Comparison of ENCODE assay signal across 30 cellular contexts in genomic region chr18:42264467-42264866, GRCh38.
"Had no signal": no experiment of that assay in that cellular context is flagged by ENCODE, and none has a peak within 500 bp of the region (broad histone marks: within the 10 kb centered on the region; RNA-seq: fewer than 3 reads in every experiment).

No MANE protein-coding gene starts in this region.

- H3K27ac ChIP-seq: adrenal gland, breast epithelium, coronary artery, dorsolateral prefrontal cortex, gastrocnemius medialis, heart left ventricle had no signal

- H3K4me3 ChIP-seq: adrenal gland, breast epithelium, coronary artery, dorsolateral prefrontal cortex, gastrocnemius medialis, heart left ventricle had no signal

- H3K27me3 ChIP-seq: adrenal gland, breast epithelium, gastrocnemius medialis, heart left ventricle had no signal

- H3K9me3 ChIP-seq: adrenal gland, breast epithelium, gastrocnemius medialis, heart left ventricle had no signal

- H3K4me1 ChIP-seq: adrenal gland, breast epithelium, gastrocnemius medialis, heart left ventricle had no signal

- DNase-seq: activated CD4-positive, alpha-beta memory T cell treated with anti-CD3 and anti-CD28 coated beads for 36 hours; activated CD4-positive, alpha-beta T cell treated with anti-CD3 and anti-CD28 coated beads for 36 hours; activated CD4-positive, alpha-beta T cell treated with anti-CD3 and anti-CD28 coated beads, Interleukin-2, amount 10 ng/mL, durations not matched to agents 24 days and 14 days; activated CD4-positive, CD25-positive, alpha-beta regulatory T cell; activated CD4-positive, CD25-positive, alpha-beta regulatory T cell treated with anti-CD3 and anti-CD28 coated beads, Interleukin-2, amount 50 U/mL, for 72 hours; activated CD8-positive, alpha-beta memory T cell treated with anti-CD3 and anti-CD28 coated beads, Interleukin-2, amount 10 ng/mL, durations not matched to agents 7 days and 5 days; activated CD8-positive, alpha-beta memory T cell treated with anti-CD3 and anti-CD28 coated beads, Interleukin-2, amount 50 U/mL, for 4 hours; activated CD8-positive, alpha-beta T cell treated with anti-CD3 and anti-CD28 coated beads, Interleukin-2, amount 10 ng/mL, durations not matched to agents 7 days and 5 days; activated effector memory CD4-positive, alpha-beta T cell treated with anti-CD3 and anti-CD28 coated beads, Interleukin-2, amount 50 U/mL, for 16 hours; activated naive CD4-positive, alpha-beta T cell treated with anti-CD3 and anti-CD28 coated beads for 36 hours; activated naive CD8-positive, alpha-beta T cell treated with anti-CD3 and anti-CD28 coated beads for 36 hours; activated naive CD8-positive, alpha-beta T cell treated with anti-CD3 and anti-CD28 coated beads, Interleukin-2, amount 50 U/mL, for 24 hours; activated T-cell treated with anti-CD3 and anti-CD28 coated beads, Interleukin-2, amount 50 U/mL, for 1 hour; activated T-cell treated with anti-CD3 and anti-CD28 coated beads, Interleukin-2, amount 50 U/mL, for 48 hours; adrenal gland; amygdala; aorta; dorsolateral prefrontal cortex; effector memory CD4-positive, alpha-beta T cell; endodermal cell; erythroblast; foreskin fibroblast; gastrocnemius medialis; glutamatergic neuron; heart left ventricle; T-helper 1 cell; T-helper 17 cell; T1000 had no signal

- ATAC-seq: activated CD4-positive, alpha-beta T cell treated with anti-CD3 and anti-CD28 coated beads for 36 hours; activated CD8-positive, alpha-beta memory T cell treated with anti-CD3 and anti-CD28 coated beads, Interleukin-2, amount 10 ng/mL, durations not matched to agents 7 days and 5 days; activated CD8-positive, alpha-beta T cell treated with anti-CD3 and anti-CD28 coated beads, Interleukin-2, amount 10 ng/mL, durations not matched to agents 7 days and 5 days; activated naive CD8-positive, alpha-beta T cell treated with anti-CD3 and anti-CD28 coated beads, Interleukin-2, amount 50 U/mL, for 24 hours; gastrocnemius medialis; heart left ventricle; T-helper 17 cell had no signal

- H3K36me3 ChIP-seq: adrenal gland, breast epithelium, gastrocnemius medialis, heart left ventricle had no signal
